Comparison of ENCODE assay signal across 1 cellular context in genomic region chrX:154400369-154400817, GRCh38.
TF ChIP-seq lines count a peak whose summit lies in the region.

No MANE protein-coding gene starts in this region.

TF ChIP-seq in K562, 482 proteins besides CTCF, POLR2A, EP300 and RAD21:
- 0 out of 4 replicates have a peak, but pooled peaks of 1 of the 2 experiments have one; percentile 9 for TF ChIP-seq BCLAF1 (IDR thresholded peaks at IDR 0.05; ENCODE audit: borderline replicate concordance in 1 of 2, control insufficient read depth in 1 of 2, low read depth in 2 of 2, low read length in 1 of 2)
- TF ChIP-seq RBM22 (IDR thresholded peaks at IDR 0.05; ENCODE audit: low read depth, low read length, poor library complexity, severe bottlenecking): peak; percentile 72
- TF ChIP-seq POLR2G (IDR thresholded peaks at IDR 0.05; ENCODE audit: low read depth, low read length): peak; percentile 73; the same call in 1 of the 2 replicates
- TF ChIP-seq RBFOX2 (IDR thresholded peaks at IDR 0.05; ENCODE audit: low read depth, low read length): peak; percentile 85
TF ChIP-seq in K562: peak in this region for 4; not testable (repeated sequence) for 478.
